Comparison of ENCODE assay signal across 2 cellular contexts in genomic region chr12:6547987-6548386, GRCh38.
TF ChIP-seq lines count a peak whose summit lies in the region.

No MANE protein-coding gene starts in this region.

TF ChIP-seq in HCT116, 20 proteins besides CTCF, POLR2A, EP300 and RAD21:
- TF ChIP-seq EZH2 (IDR thresholded peaks at IDR 0.05), result no peak
- no peak for TF ChIP-seq EGR1 (IDR thresholded peaks at IDR 0.05; ENCODE audit: low read depth)

TF ChIP-seq in K562, 482 proteins besides CTCF, POLR2A, EP300 and RAD21:
- TF ChIP-seq ZNF695 (CRISPR knock-in tag; IDR thresholded peaks at IDR 0.05) (no peak), SPI1 (IDR thresholded peaks at IDR 0.05; ENCODE audit: borderline replicate concordance, low read depth, low read length) (0 out of 2 replicates have a peak, but pooled peaks have one; percentile 1)
